ENCODE assay signal across 10 cellular contexts in genomic region chr2:64937341-64938230, GRCh38. TPM values are rescaled to one million over a fixed set of nuclear protein-coding genes. Genes with fewer than 3 reads are reported as not detected.
DNase-seq lines count a peak whose midpoint lies in the region; ATAC-seq and TF ChIP-seq lines count a peak whose summit lies in the region.
"Had no signal": no experiment of that assay in that cellular context is flagged by ENCODE, and none has a peak within 500 bp of the region (broad histone marks: within the 10 kb centered on the region; RNA-seq: fewer than 3 reads in every experiment).

No MANE protein-coding gene starts in this region.

- TF ChIP-seq CTCF in GM12864 (IDR thresholded peaks at IDR 0.05; ENCODE audit: low read depth, low read length, missing control alignments) = no peak

- DNase-seq in GM12864 (ENCODE audit: low read depth) (peak; percentile 50), left lobe of liver (ENCODE audit: low spot score) (peak; percentile 91), NCI-H1694 treated with DMSO at 0.1 percent for 48 hours (lab: John Stamatoyannopoulos, UW) (no peak), AG08395 (ENCODE audit: low spot score) (no peak), HuH-7 (ENCODE audit: low spot score) (no peak)
- DNase-seq in stimulated activated CD4-positive, alpha-beta T cell treated with anti-CD3 and anti-CD28 coated beads, Interleukin-4, amount 100 ng/mL, for 4 hours = no peak
- DNase-seq: activated CD4-positive, alpha-beta T cell treated with anti-CD3 and anti-CD28 coated beads, Interleukin-2, amount 10 ng/mL, durations not matched to agents 24 days and 14 days; dermis blood vessel endothelial cell had no signal

- ATAC-seq in GM21447 (IDR thresholded peaks at IDR 0.05; ENCODE audit: unreplicated experiment) (peak; percentile 54), HG03521 (IDR thresholded peaks at IDR 0.05; ENCODE audit: unreplicated experiment) (peak; percentile 42), left lobe of liver (peak; percentile 98)

- peak overlapping the region; percentile 52 for H3K4me3 ChIP-seq in GM12864 (ENCODE audit: low read depth, low read length)

RNA-seq across cellular contexts. Expression of gene SLC1A4, which starts 51.6 kb away (rescaled TPM):
- total RNA-seq in left lobe of liver = 8.1 TPM

Comparison
In these comparisons a context has a peak if more than half of its experiments do, and no peak if none do; other contexts are left out.
1. DNase-seq: peak in GM12864 (single experiment) and left lobe of liver (single experiment); none in NCI-H1694 treated with DMSO at 0.1 percent for 48 hours (single experiment), AG08395 (single experiment), stimulated activated CD4-positive, alpha-beta T cell treated with anti-CD3 and anti-CD28 coated beads, Interleukin-4, amount 100 ng/mL, for 4 hours (0 of 2) and HuH-7 (single experiment).
2. ATAC-seq: peak in every context shown above with its lines; median percentile 98 in left lobe of liver; 54 in GM21447; 42 in HG03521.